8 cellular contexts compared by ENCODE assay signal in genomic region chr11:113242060-113242459, GRCh38.
"Had no signal": no experiment of that assay in that cellular context is flagged by ENCODE, and none has a peak within 500 bp of the region (broad histone marks: within the 10 kb centered on the region; RNA-seq: fewer than 3 reads in every experiment).

No MANE protein-coding gene starts in this region.

- DNase-seq: activated CD4-positive, alpha-beta T cell treated with anti-CD3 and anti-CD28 coated beads for 1 hour; activated CD4-positive, alpha-beta T cell treated with anti-CD3 and anti-CD28 coated beads, Interleukin-2, amount 50 U/mL, for 4 hours; stimulated activated CD4-positive, alpha-beta T cell treated with anti-CD3 and anti-CD28 coated beads, Interleukin-12 subunit alpha, Interleukin-12 subunit beta, amount 100 ng/mL, for 4 hours; trophoblast cell had no signal

- H3K4me3 Mint-ChIP-seq: neural crest cell had no signal

- H3K27ac ChIP-seq: cardiac muscle cell had no signal

- H3K27me3 ChIP-seq: cardiac muscle cell had no signal

- H3K36me3 Mint-ChIP-seq: activated naive CD4-positive, alpha-beta T cell treated with anti-CD3 and anti-CD28 coated beads, Interleukin-2, amount 10 ng/mL, durations not matched to agents 7 days and 5 days; stimulated activated effector memory CD8-positive, alpha-beta T cell treated with anti-CD3 and anti-CD28 coated beads, Interleukin-12 subunit alpha, Interleukin-12 subunit beta, amount 100 ng/mL, for 72 hours had no signal

- H3K4me3 ChIP-seq: cardiac muscle cell had no signal

- H3K9me3 Mint-ChIP-seq: activated naive CD4-positive, alpha-beta T cell treated with anti-CD3 and anti-CD28 coated beads, Interleukin-2, amount 10 ng/mL, durations not matched to agents 7 days and 5 days; neural crest cell; stimulated activated effector memory CD8-positive, alpha-beta T cell treated with anti-CD3 and anti-CD28 coated beads, Interleukin-12 subunit alpha, Interleukin-12 subunit beta, amount 100 ng/mL, for 72 hours had no signal

- H3K27ac Mint-ChIP-seq: activated naive CD4-positive, alpha-beta T cell treated with anti-CD3 and anti-CD28 coated beads, Interleukin-2, amount 10 ng/mL, durations not matched to agents 7 days and 5 days; stimulated activated effector memory CD8-positive, alpha-beta T cell treated with anti-CD3 and anti-CD28 coated beads, Interleukin-12 subunit alpha, Interleukin-12 subunit beta, amount 100 ng/mL, for 72 hours had no signal
